ENCODE assay signal across 16 cellular contexts in the genomic region with DNA sequence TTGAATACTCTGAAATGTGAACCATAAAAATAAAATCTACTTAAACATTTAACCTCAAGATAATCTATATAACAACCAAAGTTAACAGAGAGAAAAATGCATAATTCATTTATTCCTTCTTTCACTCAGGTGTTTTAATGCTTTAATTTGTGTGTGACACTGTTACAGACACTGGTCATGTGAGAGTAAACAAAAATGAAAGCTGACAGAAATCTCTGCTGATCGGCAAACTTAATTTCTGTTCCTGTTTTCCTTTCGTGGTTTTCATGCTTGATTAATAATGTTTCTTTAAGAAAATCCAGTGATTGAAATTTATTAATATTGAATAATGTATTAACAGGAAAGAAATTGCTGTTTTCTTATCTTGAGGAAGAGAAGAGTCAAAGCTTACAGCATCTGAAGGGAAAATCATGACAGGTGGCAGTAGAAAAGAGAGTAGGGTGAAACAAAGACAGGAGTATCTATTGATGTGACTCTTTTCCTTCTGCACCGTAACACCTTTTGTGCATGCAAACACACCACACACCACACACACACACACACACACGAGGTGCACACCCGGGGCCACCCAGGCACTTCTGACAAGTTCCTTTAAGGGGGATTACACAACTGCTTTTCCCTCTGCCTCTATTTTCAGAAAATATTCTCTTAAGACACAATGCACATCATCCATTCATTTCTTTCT. TPM values are rescaled to one million over a fixed set of nuclear protein-coding genes. Genes with fewer than 3 reads are reported as not detected.
A peak's percentile ranks its signal among the peaks of the same experiment; 100 is the strongest.
DNase-seq lines count a peak whose midpoint lies in the region; ATAC-seq and TF ChIP-seq lines count a peak whose summit lies in the region.
"Had no signal": no experiment of that assay in that cellular context is flagged by ENCODE, and none has a peak within 500 bp of the region (broad histone marks: within the 10 kb centered on the region; RNA-seq: fewer than 3 reads in every experiment).

No MANE protein-coding gene starts in this region.

- POLR2A ChIA-PET in CD8-positive, alpha-beta T cell (lab: Charles Lee): no interaction called here

- ATAC-seq in GM18505 (IDR thresholded peaks at IDR 0.05; ENCODE audit: unreplicated experiment) (peak; percentile 91), GM21390 (IDR thresholded peaks at IDR 0.05; ENCODE audit: unreplicated experiment) (peak; percentile 85), HG03039 (IDR thresholded peaks at IDR 0.05; ENCODE audit: unreplicated experiment) (peak; percentile 69)
- ATAC-seq in CD8-positive, alpha-beta T cell: no peak

- CTCF ChIA-PET in CD8-positive, alpha-beta T cell (lab: Charles Lee): no interaction called here

- no peaks in the 10 kb centered on the region for H3K4me1 ChIP-seq in CD8-positive, alpha-beta T cell (ENCODE audit: insufficient read depth, low read length)
- H3K4me1 ChIP-seq in sigmoid colon: no peaks in the 10 kb centered on the region
- H3K4me1 ChIP-seq: colonic mucosa, SJSA1 had no signal

- H3K4me3 Mint-ChIP-seq in CD8-positive, alpha-beta T cell: no peak overlapping the region
- H3K4me3 Mint-ChIP-seq: activated naive CD4-positive, alpha-beta T cell treated with anti-CD3 and anti-CD28 coated beads, Interleukin-2, amount 50 U/mL, for 24 hours; CD4-positive, CD25-positive, alpha-beta regulatory T cell had no signal

- WGBS in sigmoid colon, 2 donors: 43 to 73% methylated on average over 5 of the region's 5 CpGs

- DNase-seq in NCI-H748 (lab: John Stamatoyannopoulos, UW; ENCODE audit: unreplicated experiment) (peak; percentile 6), H4 (ENCODE audit: low spot score) (no peak), sigmoid colon (no peak)
- no peak for DNase-seq in CD8-positive, alpha-beta T cell
- no peak for DNase-seq in activated naive CD4-positive, alpha-beta T cell (lab: John Stamatoyannopoulos, UW)
- DNase-seq: activated CD4-positive, alpha-beta T cell treated with anti-CD3 and anti-CD28 coated beads, Interleukin-2, amount 50 U/mL, for 1 hour; CD4-positive, CD25-positive, alpha-beta regulatory T cell; colonic mucosa; NCI-H524 treated with DMSO at 0.1 percent for 48 hours; stimulated activated naive CD4-positive, alpha-beta T cell treated with Interleukin-2 at 50 U/mL for 16 hours had no signal

- peaks cover 22% of the 10 kb centered on the region for H3K36me3 Mint-ChIP-seq in CD8-positive, alpha-beta T cell
- H3K36me3 Mint-ChIP-seq: activated naive CD4-positive, alpha-beta T cell treated with anti-CD3 and anti-CD28 coated beads, Interleukin-2, amount 50 U/mL, for 24 hours; CD4-positive, CD25-positive, alpha-beta regulatory T cell had no signal

- no peak for TF ChIP-seq POLR2A in GM18505 (IDR thresholded peaks at IDR 0.05; ENCODE audit: borderline replicate concordance, extremely low read depth, insufficient read depth, insufficient read length)
- no peak for TF ChIP-seq POLR2A in sigmoid colon (IDR thresholded peaks at IDR 0.05)

- no peak overlapping the region for H3K27ac ChIP-seq in CD8-positive, alpha-beta T cell (ENCODE audit: low read depth, low read length)
- no peak overlapping the region for H3K27ac ChIP-seq in sigmoid colon
- H3K27ac ChIP-seq: colonic mucosa, neutrophil, SJSA1 had no signal

- peaks cover 4% of the 10 kb centered on the region for H3K9me3 Mint-ChIP-seq in CD8-positive, alpha-beta T cell

- H3K27me3 Mint-ChIP-seq in CD8-positive, alpha-beta T cell (ENCODE audit: low read depth): no peaks in the 10 kb centered on the region
- H3K27me3 Mint-ChIP-seq: CD4-positive, CD25-positive, alpha-beta regulatory T cell had no signal

- intact Hi-C loops in CD8-positive, alpha-beta T cell (cut with DNase I, micrococcal nuclease): no loop called here
- intact Hi-C loops in sigmoid colon (cut with DNase I): no loop called here

- TF ChIP-seq EP300 in sigmoid colon (IDR thresholded peaks at IDR 0.05): no peak

- TF ChIP-seq CTCF in CD8-positive, alpha-beta T cell (IDR thresholded peaks at IDR 0.05): no peak
- TF ChIP-seq CTCF in sigmoid colon (IDR thresholded peaks at IDR 0.05): no peak

- no peak overlapping the region for H3K27ac Mint-ChIP-seq in CD8-positive, alpha-beta T cell
- H3K27ac Mint-ChIP-seq: activated naive CD4-positive, alpha-beta T cell treated with anti-CD3 and anti-CD28 coated beads, Interleukin-2, amount 50 U/mL, for 24 hours; CD4-positive, CD25-positive, alpha-beta regulatory T cell had no signal

- peaks cover 4% of the 10 kb centered on the region for H3K27me3 ChIP-seq in CD8-positive, alpha-beta T cell (ENCODE audit: insufficient read depth, low read length)
- no peaks in the 10 kb centered on the region for H3K27me3 ChIP-seq in sigmoid colon
- H3K27me3 ChIP-seq: colonic mucosa, neutrophil, SJSA1 had no signal

- H3K4me1 Mint-ChIP-seq in CD8-positive, alpha-beta T cell (ENCODE audit: low read depth): peaks cover 8% of the 10 kb centered on the region
- H3K4me1 Mint-ChIP-seq: activated naive CD4-positive, alpha-beta T cell treated with anti-CD3 and anti-CD28 coated beads, Interleukin-2, amount 50 U/mL, for 24 hours had no signal

- no peaks in the 10 kb centered on the region for H3K36me3 ChIP-seq in CD8-positive, alpha-beta T cell (ENCODE audit: insufficient read depth, low read length)
- no peaks in the 10 kb centered on the region for H3K36me3 ChIP-seq in sigmoid colon
- H3K36me3 ChIP-seq: colonic mucosa, neutrophil, SJSA1 had no signal

- no peak overlapping the region for H3K4me3 ChIP-seq in CD8-positive, alpha-beta T cell (ENCODE audit: low read depth, low read length)
- no peak overlapping the region for H3K4me3 ChIP-seq in sigmoid colon
- H3K4me3 ChIP-seq: colonic mucosa, SJSA1 had no signal

- no peaks in the 10 kb centered on the region for H3K9me3 ChIP-seq in CD8-positive, alpha-beta T cell (ENCODE audit: low read length)
- no peaks in the 10 kb centered on the region for H3K9me3 ChIP-seq in sigmoid colon
- H3K9me3 ChIP-seq: colonic mucosa, neutrophil, SJSA1 had no signal

RNA-seq across cellular contexts. Expression of a gene that starts 1.6 kb away (rescaled TPM):
- not detected in 2 replicates for total RNA-seq in H4 (2014; rRNA removed; shearing (Covaris generic))
- total RNA-seq in CD8-positive, alpha-beta T cell: under 1 TPM; 0.62 to 0.69 TPM
- under 1 TPM in 1 of 4 donors, not detected in 3; 0.55 TPM for total RNA-seq in sigmoid colon
- under 1 TPM in 1 of 3 donors, not detected in 2; 0.07 TPM for polyA plus RNA-seq in sigmoid colon
- total RNA-seq: CD4-positive, CD25-positive, alpha-beta regulatory T cell; colonic mucosa; SJSA1 had no signal
- polyA plus RNA-seq: CD4-positive, CD25-positive, alpha-beta regulatory T cell had no signal

RNA-seq across cellular contexts. Expression of a gene that starts 18.0 kb away (rescaled TPM):
- total RNA-seq in H4 (2014; rRNA removed; shearing (Covaris generic)): not detected in 2 replicates
- under 1 TPM; 0.35 to 0.36 TPM for total RNA-seq in CD8-positive, alpha-beta T cell
- not detected for total RNA-seq in sigmoid colon
- not detected for polyA plus RNA-seq in sigmoid colon
- total RNA-seq: colonic mucosa, SJSA1 had no signal
- polyA plus RNA-seq: CD4-positive, CD25-positive, alpha-beta regulatory T cell had no signal

RNA-seq across cellular contexts. Expression of a gene that starts 42.0 kb away (rescaled TPM):
- total RNA-seq in H4 (2014; rRNA removed; shearing (Covaris generic)): not detected in 2 replicates
- not detected for total RNA-seq in CD8-positive, alpha-beta T cell
- not detected for total RNA-seq in sigmoid colon
- polyA plus RNA-seq in sigmoid colon: not detected
- total RNA-seq: CD4-positive, CD25-positive, alpha-beta regulatory T cell; colonic mucosa; SJSA1 had no signal
- polyA plus RNA-seq: CD4-positive, CD25-positive, alpha-beta regulatory T cell had no signal

RNA-seq across cellular contexts. Expression of a gene that starts 46.6 kb away (rescaled TPM):
- 0.21 TPM in 1 of 2 replicates, not detected in the other for total RNA-seq in H4 (2014; rRNA removed; shearing (Covaris generic))
- total RNA-seq in CD8-positive, alpha-beta T cell: not detected
- not detected for total RNA-seq in sigmoid colon
- polyA plus RNA-seq in sigmoid colon: not detected
- total RNA-seq: CD4-positive, CD25-positive, alpha-beta regulatory T cell; colonic mucosa; SJSA1 had no signal
- polyA plus RNA-seq: CD4-positive, CD25-positive, alpha-beta regulatory T cell had no signal

RNA-seq across cellular contexts. Expression of a gene that starts 46.8 kb away (rescaled TPM):
- total RNA-seq in H4 (2014; rRNA removed; shearing (Covaris generic)): not detected in 2 replicates
- total RNA-seq in CD8-positive, alpha-beta T cell: not detected
- not detected for total RNA-seq in sigmoid colon
- under 1 TPM in 1 of 3 donors, not detected in 2; 0.03 TPM for polyA plus RNA-seq in sigmoid colon
- total RNA-seq: CD4-positive, CD25-positive, alpha-beta regulatory T cell; colonic mucosa; SJSA1 had no signal
- polyA plus RNA-seq: CD4-positive, CD25-positive, alpha-beta regulatory T cell had no signal
